Comparison of ENCODE assay signal across 11 cellular contexts in genomic region chr6:29827579-29828470, GRCh38. TPM values are rescaled to one million over a fixed set of nuclear protein-coding genes. Genes with fewer than 3 reads are reported as not detected.
A peak's percentile ranks its signal among the peaks of the same experiment; 100 is the strongest.
DNase-seq lines count a peak whose midpoint lies in the region; ATAC-seq and TF ChIP-seq lines count a peak whose summit lies in the region.
"Had no signal": no experiment of that assay in that cellular context is flagged by ENCODE, and none has a peak within 500 bp of the region (broad histone marks: within the 10 kb centered on the region; RNA-seq: fewer than 3 reads in every experiment).

TSS of gene HLA-G (plus strand) at chr6:29827825. CDS start at chr6:29827845, 20 bp downstream.

- H3K9me3 Mint-ChIP-seq in naive thymus-derived CD4-positive, alpha-beta T cell: peaks cover 0 to 4% (median 0%) of the 10 kb centered on the region in 11 donors

- H3K27me3 ChIP-seq in naive thymus-derived CD4-positive, alpha-beta T cell (ENCODE audit: control insufficient read depth in 2 of 2, insufficient read depth in 2 of 2, low read length in 2 of 2): peaks cover 0 to 19% of the 10 kb centered on the region in 2 donors

- peak within 1 kb of the TSS; percentile 39 for H3K4me3 ChIP-seq in epithelial cell of proximal tubule (ENCODE audit: low read depth, low read length)
- H3K4me3 ChIP-seq in naive thymus-derived CD4-positive, alpha-beta T cell (ENCODE audit: low read length): peak within 1 kb of the TSS; percentile 9

- peak; percentile 9 for DNase-seq in stimulated activated CD4-positive, alpha-beta T cell treated with anti-CD3 and anti-CD28 coated beads, Interleukin-4, amount 100 ng/mL, for 1 hour
- DNase-seq in stimulated activated CD4-positive, alpha-beta T cell treated with anti-CD3 and anti-CD28 coated beads, Interleukin-4, amount 100 ng/mL, for 4 hours: no peak
- DNase-seq in epithelial cell of proximal tubule (ENCODE audit: low read depth) (no peak), glomerular visceral epithelial cell (ENCODE audit: extremely low spot score) (no peak), ecto neural progenitor cell (ENCODE audit: low spot score) (no peak)
- peak in 1 of 9 donors; percentile 2 for DNase-seq in naive thymus-derived CD4-positive, alpha-beta T cell
- DNase-seq: activated effector memory CD4-positive, alpha-beta T cell treated with Interleukin-2 at 50 U/mL for 16 hours; Caco-2; substantia nigra had no signal

- POLR2A ChIA-PET in naive thymus-derived CD4-positive, alpha-beta T cell (lab: Charles Lee): no interaction called here

- no peaks in the 10 kb centered on the region for H3K36me3 Mint-ChIP-seq in naive thymus-derived CD4-positive, alpha-beta T cell

- CTCF ChIA-PET in naive thymus-derived CD4-positive, alpha-beta T cell (lab: Charles Lee): no interaction called here

- peaks cover 0 to 13% (median 9%) of the 10 kb centered on the region in 7 donors for H3K4me1 Mint-ChIP-seq in naive thymus-derived CD4-positive, alpha-beta T cell

- intact Hi-C loops in naive thymus-derived CD4-positive, alpha-beta T cell (cut with micrococcal nuclease): no loop called here

- TF ChIP-seq CTCF in epithelial cell of proximal tubule (conservative IDR thresholded peaks at IDR 0.05; ENCODE audit: low read depth, low read length): no peak

- no peak for ATAC-seq in naive thymus-derived CD4-positive, alpha-beta T cell
- ATAC-seq in HG03439 (IDR thresholded peaks at IDR 0.05; ENCODE audit: unreplicated experiment): no peak
- no peak for ATAC-seq in GM19455 (IDR thresholded peaks at IDR 0.05; ENCODE audit: unreplicated experiment)

- no peak within 1 kb of the TSS for H3K27ac Mint-ChIP-seq in naive thymus-derived CD4-positive, alpha-beta T cell

- no peaks in the 10 kb centered on the region for H3K9me3 ChIP-seq in naive thymus-derived CD4-positive, alpha-beta T cell (ENCODE audit: control insufficient read depth in 2 of 3, low read length in 3 of 3)
- H3K9me3 ChIP-seq: Caco-2 had no signal

- H3K4me3 Mint-ChIP-seq in naive thymus-derived CD4-positive, alpha-beta T cell: peak within 1 kb of the TSS; percentile 54 to 83 (median 71)

- H3K27ac ChIP-seq in naive thymus-derived CD4-positive, alpha-beta T cell (ENCODE audit: low read depth, low read length): no peak within 1 kb of the TSS

- peaks cover 62 to 88% (median 72%) of the 10 kb centered on the region in 5 donors for H3K27me3 Mint-ChIP-seq in naive thymus-derived CD4-positive, alpha-beta T cell

- no peaks in the 10 kb centered on the region for H3K4me1 ChIP-seq in naive thymus-derived CD4-positive, alpha-beta T cell (ENCODE audit: control insufficient read depth in 2 of 2, insufficient read depth in 2 of 2, low read length in 2 of 2)
- H3K4me1 ChIP-seq: Caco-2 had no signal

- H3K36me3 ChIP-seq in naive thymus-derived CD4-positive, alpha-beta T cell (ENCODE audit: control insufficient read depth in 2 of 3, insufficient read depth in 3 of 3, low read length in 3 of 3): no peaks in the 10 kb centered on the region

RNA-seq across cellular contexts. Expression of gene HLA-G, which starts in this region (rescaled TPM):
- 0.46 and 0.94 TPM in 2 replicates for total RNA-seq in epithelial cell of proximal tubule
- total RNA-seq in naive thymus-derived CD4-positive, alpha-beta T cell: 1 to 10 TPM in 1 of 5 experiments, under 1 TPM in 3, not detected in 1; 0.32 to 2.7 (median 0.64) TPM
- polyA plus RNA-seq in naive thymus-derived CD4-positive, alpha-beta T cell: 1 to 10 TPM in 1 of 2 donors, under 1 TPM in 1; 0.98 to 1.0 TPM
- total RNA-seq: Caco-2 had no signal
